24 cellular contexts compared by ENCODE assay signal in genomic region chr10:42996588-42996987, GRCh38.
"Had no signal": no experiment of that assay in that cellular context is flagged by ENCODE, and none has a peak within 500 bp of the region (broad histone marks: within the 10 kb centered on the region; RNA-seq: fewer than 3 reads in every experiment).

No MANE protein-coding gene starts in this region.

- DNase-seq: activated CD4-positive, alpha-beta memory T cell treated with anti-CD3 and anti-CD28 coated beads, Interleukin-2, amount 10 ng/mL, durations not matched to agents 7 days and 5 days; activated CD4-positive, alpha-beta T cell treated with anti-CD3 and anti-CD28 coated beads for 36 hours; activated CD4-positive, alpha-beta T cell treated with anti-CD3 and anti-CD28 coated beads, Interleukin-2, amount 50 U/mL, for 1 hour; activated effector memory CD4-positive, alpha-beta T cell treated with anti-CD3 and anti-CD28 coated beads, Interleukin-2, amount 50 U/mL, for 16 hours; activated naive CD4-positive, alpha-beta T cell treated with Interleukin-2 at 50 U/mL for 16 hours; activated T-cell treated with anti-CD3 and anti-CD28 coated beads, Interleukin-2, amount 50 U/mL, for 4 hours; brain microvascular endothelial cell; cerebellar nuclear complex; KG1; NCI-H1092; NCI-H1417; NCI-H1930; NCI-H2171; NCI-H2227 treated with DMSO at 0.1 percent for 48 hours; NCI-H526 treated with DMSO at 0.1 percent for 48 hours; NCI-H82; NK-92 treated with Interleukin-12 subunit alpha and Interleukin-12 subunit beta, amount 100 ng/mL, for 24 hours; OCI-M1; RPMI8226; T-cell; T-helper 2 cell; WERI-Rb-1 had no signal

- H3K36me3 ChIP-seq: brain microvascular endothelial cell, cardiac muscle cell, WERI-Rb-1 had no signal

- H3K4me3 ChIP-seq: cardiac muscle cell, SK-N-MC had no signal

- H3K27ac ChIP-seq: brain microvascular endothelial cell, cardiac muscle cell, SK-N-MC, WERI-Rb-1 had no signal

- H3K27me3 ChIP-seq: brain microvascular endothelial cell, cardiac muscle cell had no signal
